In the genomic region with DNA sequence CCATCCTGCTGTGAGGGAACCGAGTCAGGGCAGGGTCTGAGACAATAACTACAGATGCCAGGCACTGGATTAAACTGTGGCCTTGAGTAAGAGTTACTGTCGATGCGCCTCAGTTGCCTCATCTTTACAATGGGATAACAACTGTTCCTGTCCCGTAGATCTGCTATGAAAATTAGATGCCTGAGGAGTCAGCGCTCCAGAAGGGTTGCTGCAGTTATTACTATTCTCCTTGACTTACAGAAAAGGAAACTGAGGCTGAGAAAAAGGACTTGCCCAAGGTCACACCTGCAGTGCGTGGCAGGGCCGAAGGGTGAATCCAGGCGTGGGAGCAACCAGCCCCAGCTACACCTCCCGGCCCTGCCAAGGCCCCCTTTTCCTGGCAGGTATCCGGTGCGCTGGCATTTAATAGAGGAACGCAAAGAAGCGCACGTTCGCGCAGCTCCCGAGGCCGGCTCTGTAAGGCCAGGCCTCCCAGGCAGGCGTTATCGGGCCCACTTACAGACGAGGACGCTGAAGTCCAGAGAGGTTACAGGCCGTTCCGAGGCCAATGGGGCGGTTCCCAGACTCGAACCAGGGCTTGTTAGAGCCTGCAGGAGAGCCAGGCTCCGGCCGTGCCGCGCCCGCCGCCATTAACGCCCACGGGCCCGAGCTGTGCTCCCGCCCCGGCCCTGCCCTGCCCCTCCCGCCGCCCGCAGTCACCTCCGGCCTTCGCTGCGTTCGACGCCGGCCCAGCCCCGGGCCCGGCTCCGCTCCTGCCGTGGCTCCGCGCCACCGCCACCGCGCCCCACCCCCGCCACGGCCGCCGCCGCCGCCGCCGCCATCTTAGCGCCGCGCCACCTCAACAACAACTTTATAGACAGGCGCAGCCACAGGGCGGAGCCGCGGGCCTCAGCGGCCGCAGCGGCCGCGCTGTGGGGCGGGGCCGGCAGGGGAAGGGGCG, we compare ENCODE assay signal across 8 cellular contexts. TPM values are rescaled to one million over a fixed set of nuclear protein-coding genes. Genes with fewer than 3 reads are reported as not detected.
A peak's percentile ranks its signal among the peaks of the same experiment; 100 is the strongest.
DNase-seq lines count a peak whose midpoint lies in the region; ATAC-seq and TF ChIP-seq lines count a peak whose summit lies in the region.

A gene (minus strand): TSS at position 852 of the 940 bp plus-strand sequence. CDS start 31 bp downstream, at position 821.

- H3K36me3 ChIP-seq in BE2C = no peaks in the 10 kb centered on the region
- H3K36me3 ChIP-seq in SJCRH30 = no peaks in the 10 kb centered on the region

- H3K9me3 ChIP-seq in BE2C (no peaks in the 10 kb centered on the region), SJCRH30 (replicated peaks) (no peaks in the 10 kb centered on the region)

- H3K27ac ChIP-seq in SJCRH30 = peak within 1 kb of the TSS; percentile 70

- H3K4me1 ChIP-seq in BE2C (peaks cover 14% of the 10 kb centered on the region), SJCRH30 (peaks cover 32% of the 10 kb centered on the region)

- DNase-seq in BE2C (no peak), SJCRH30 (peak; percentile 51 to 52), epithelial cell of esophagus (ENCODE audit: low read depth) (peak; percentile 60), myocyte (ENCODE audit: low read depth) (no peak), NCI-H1694 (lab: John Stamatoyannopoulos, UW) (no peak), MV-4-11 (lab: John Stamatoyannopoulos, UW) (no peak)

- no peaks in the 10 kb centered on the region for H3K27me3 ChIP-seq in BE2C
- H3K27me3 ChIP-seq in SJCRH30 = no peaks in the 10 kb centered on the region

- ATAC-seq in GM18868 (IDR thresholded peaks at IDR 0.05; ENCODE audit: unreplicated experiment) = peak; percentile 51
- ATAC-seq in HG03060 (IDR thresholded peaks at IDR 0.05; ENCODE audit: low read depth, unreplicated experiment) = peak; percentile 15

- H3K4me3 ChIP-seq in BE2C (ENCODE audit: low read depth, low read length) (peak within 1 kb of the TSS; percentile 98), SJCRH30 (peak within 1 kb of the TSS; percentile 87), epithelial cell of esophagus (ENCODE audit: low read length) (peak within 1 kb of the TSS; percentile 85)

- TF ChIP-seq CTCF in BE2C (IDR thresholded peaks at IDR 0.05; ENCODE audit: low read depth, low read length) (no peak), epithelial cell of esophagus (IDR thresholded peaks at IDR 0.05; ENCODE audit: insufficient read depth, low read depth, low read length, missing control alignments) (no peak)

RNA-seq across cellular contexts. Expression of the gene that starts here (rescaled TPM):
- 197 TPM for polyA plus RNA-seq in BE2C (2012; ENCODE audit: insufficient read depth, insufficient read length, low read depth)
- total RNA-seq in SJCRH30 (2014; rRNA removed; shearing (Covaris generic)) = 9.2 and 10.3 TPM in 2 replicates
- 30.5 and 36.2 TPM in 2 replicates for total RNA-seq in myocyte
- 74.2 TPM for polyA plus RNA-seq in myocyte (2012)

Comparison
In these comparisons a context has a peak if more than half of its experiments do, and no peak if none do; other contexts are left out.
1. DNase-seq: peak in SJCRH30 (2 of 2) and epithelial cell of esophagus (single experiment); none in BE2C (single experiment), myocyte (single experiment), NCI-H1694 (single experiment) and MV-4-11 (single experiment).
2. Peak in every context shown above with its lines, with median percentiles within 50 percentile points of each other: H3K4me3 ChIP-seq.